17 cellular contexts compared by ENCODE assay signal in genomic region chr4:54110019-54110416, GRCh38. TPM values are rescaled to one million over a fixed set of nuclear protein-coding genes. Genes with fewer than 3 reads are reported as not detected.
DNase-seq lines count a peak whose midpoint lies in the region; ATAC-seq and TF ChIP-seq lines count a peak whose summit lies in the region.
"Had no signal": no experiment of that assay in that cellular context is flagged by ENCODE, and none has a peak within 500 bp of the region (broad histone marks: within the 10 kb centered on the region; RNA-seq: fewer than 3 reads in every experiment).

No MANE protein-coding gene starts in this region.

- H3K4me3 ChIP-seq in H7 (ENCODE audit: insufficient read depth, low read depth, low read length) (peak overlapping the region; percentile 30), iPS-15b (ENCODE audit: low read depth, low read length) (peak overlapping the region; percentile 46), osteoblast (ENCODE audit: insufficient read depth, low read length) (peak overlapping the region; percentile 33), HAP-1 (no peak overlapping the region)
- H3K4me3 ChIP-seq: body of pancreas, lung had no signal

- H3K36me3 Mint-ChIP-seq in activated T-helper 1 cell treated with anti-CD3 and anti-CD28 coated beads, Interleukin-12 subunit alpha, Interleukin-12 subunit beta, Interleukin-2, Interleukin-4 antibody, amounts not matched to agents 30 ng/mL and 10 ng/mL and 1 ng/mL, durations not matched to agents 14 hours and 24 hours and 36 hours (ENCODE audit: low read depth), result no peaks in the 10 kb centered on the region

- ATAC-seq in left colon (no peak), esophagus mucosa (no peak)
- ATAC-seq: body of pancreas had no signal

- no peaks in the 10 kb centered on the region for H4K20me1 ChIP-seq in osteoblast (ENCODE audit: insufficient read depth, low read length)

- peak overlapping the region; percentile 46 for H3K4me2 ChIP-seq in osteoblast (ENCODE audit: insufficient read depth, low read length)

- no peak for TF ChIP-seq CTCF in osteoblast (IDR thresholded peaks at IDR 0.05; ENCODE audit: extremely low read depth, low read depth, low read length)

- H3K4me1 Mint-ChIP-seq in activated T-helper 1 cell treated with anti-CD3 and anti-CD28 coated beads, Interleukin-12 subunit alpha, Interleukin-12 subunit beta, Interleukin-2, Interleukin-4 antibody, amounts not matched to agents 30 ng/mL and 10 ng/mL and 1 ng/mL, durations not matched to agents 14 hours and 24 hours and 36 hours (ENCODE audit: low read depth), result peaks cover 5% of the 10 kb centered on the region

- intact Hi-C loops in activated T-helper 1 cell treated with anti-CD3 and anti-CD28 coated beads, Interleukin-12 subunit alpha, Interleukin-12 subunit beta, Interleukin-2, Interleukin-4 antibody, amounts not matched to agents 30 ng/mL and 10 ng/mL and 1 ng/mL, durations not matched to agents 14 hours and 24 hours and 36 hours (cut with micrococcal nuclease), result no loop called here
- intact Hi-C loops in left colon (cut with DNase I, micrococcal nuclease), result no loop called here

- H3K27me3 ChIP-seq in H7 (ENCODE audit: control insufficient read depth, insufficient read depth, low read length) (peaks cover 56% of the 10 kb centered on the region), iPS-15b (ENCODE audit: control insufficient read depth, insufficient read depth, low read length) (peaks cover 70% of the 10 kb centered on the region), osteoblast (ENCODE audit: insufficient read depth, low read length) (peaks cover 20% of the 10 kb centered on the region), HAP-1 (ENCODE audit: low read depth) (no peaks in the 10 kb centered on the region; the same call in 1 of the 2 replicates)

- in situ Hi-C loops in HAP-1 (cut with MboI; ENCODE audit: low sequenced_read_pairs), result no loop called here

- H3K36me3 ChIP-seq in H7 (replicated peaks; ENCODE audit: control insufficient read depth, insufficient read depth, low read length) (no peaks in the 10 kb centered on the region), iPS-15b (ENCODE audit: control insufficient read depth, insufficient read depth, low read length) (no peaks in the 10 kb centered on the region), osteoblast (ENCODE audit: insufficient read depth, low read length) (no peaks in the 10 kb centered on the region), HAP-1 (replicated peaks) (no peaks in the 10 kb centered on the region)

- H3K4me1 ChIP-seq in iPS-15b (ENCODE audit: control insufficient read depth, insufficient read depth, low read length) (peaks cover 22% of the 10 kb centered on the region), osteoblast (ENCODE audit: insufficient read depth, low read length) (no peaks in the 10 kb centered on the region), HAP-1 (peaks cover 26% of the 10 kb centered on the region)

- peak overlapping the region; percentile 47 for H3K27ac Mint-ChIP-seq in activated T-helper 1 cell treated with anti-CD3 and anti-CD28 coated beads, Interleukin-12 subunit alpha, Interleukin-12 subunit beta, Interleukin-2, Interleukin-4 antibody, amounts not matched to agents 30 ng/mL and 10 ng/mL and 1 ng/mL, durations not matched to agents 14 hours and 24 hours and 36 hours

- peaks cover 64% of the 10 kb centered on the region for H3K27me3 Mint-ChIP-seq in activated T-helper 1 cell treated with anti-CD3 and anti-CD28 coated beads, Interleukin-12 subunit alpha, Interleukin-12 subunit beta, Interleukin-2, Interleukin-4 antibody, amounts not matched to agents 30 ng/mL and 10 ng/mL and 1 ng/mL, durations not matched to agents 14 hours and 24 hours and 36 hours (ENCODE audit: insufficient read depth)

- DNase-seq in H7, result no peak
- no peak for DNase-seq in activated T-helper 1 cell treated with anti-CD3 and anti-CD28 coated beads, Interleukin-12 subunit alpha, Interleukin-12 subunit beta, Interleukin-2, Interleukin-4 antibody, amounts not matched to agents 30 ng/mL and 10 ng/mL and 1 ng/mL, durations not matched to agents 14 hours and 24 hours and 36 hours (ENCODE audit: low spot score)
- no peak for DNase-seq in osteoblast (ENCODE audit: insufficient read length, low spot score, missing footprints)
- no peak for DNase-seq in HAP-1 (ENCODE audit: low spot score in 2 of 2)
- no peak for DNase-seq in left colon
- no peak for DNase-seq in kidney tubule cell (ENCODE audit: low spot score)
- DNase-seq: activated CD8-positive, alpha-beta memory T cell treated with anti-CD3 and anti-CD28 coated beads, Interleukin-2, amount 50 U/mL, for 4 hours; activated naive CD4-positive, alpha-beta T cell; body of pancreas; MM.1S; NCI-H2029 treated with DMSO at 0.1 percent for 48 hours; NCI-H524 had no signal

- peak overlapping the region; percentile 60 for H2AFZ ChIP-seq in osteoblast (ENCODE audit: low read length)

- peaks cover 5% of the 10 kb centered on the region for H3K9me3 Mint-ChIP-seq in activated T-helper 1 cell treated with anti-CD3 and anti-CD28 coated beads, Interleukin-12 subunit alpha, Interleukin-12 subunit beta, Interleukin-2, Interleukin-4 antibody, amounts not matched to agents 30 ng/mL and 10 ng/mL and 1 ng/mL, durations not matched to agents 14 hours and 24 hours and 36 hours

- no peak overlapping the region for H3K4me3 Mint-ChIP-seq in activated T-helper 1 cell treated with anti-CD3 and anti-CD28 coated beads, Interleukin-12 subunit alpha, Interleukin-12 subunit beta, Interleukin-2, Interleukin-4 antibody, amounts not matched to agents 30 ng/mL and 10 ng/mL and 1 ng/mL, durations not matched to agents 14 hours and 24 hours and 36 hours

- no peaks in the 10 kb centered on the region for H3K79me2 ChIP-seq in osteoblast (ENCODE audit: insufficient read depth, low read length)

- no peak overlapping the region for H3K27ac ChIP-seq in osteoblast (ENCODE audit: low read depth, low read length)
- H3K27ac ChIP-seq: body of pancreas had no signal

- no peak overlapping the region for H3K9ac ChIP-seq in iPS-15b (ENCODE audit: low read depth, low read length)

- H3K9me3 ChIP-seq in iPS-15b (ENCODE audit: control insufficient read depth, insufficient read depth, low read length) (no peaks in the 10 kb centered on the region), osteoblast (ENCODE audit: low read depth, low read length) (no peaks in the 10 kb centered on the region), HAP-1 (no peaks in the 10 kb centered on the region)
- H3K9me3 ChIP-seq: body of pancreas had no signal

RNA-seq across cellular contexts. Expression of gene GSX2, which starts 10.1 kb away (rescaled TPM):
- 0.07 and 1.4 TPM in 2 replicates for total RNA-seq in H7 (2014; rRNA removed; shearing (Covaris generic))
- total RNA-seq in activated T-helper 1 cell treated with anti-CD3 and anti-CD28 coated beads, Interleukin-12 subunit alpha, Interleukin-12 subunit beta, Interleukin-2, Interleukin-4 antibody, amounts not matched to agents 30 ng/mL and 10 ng/mL and 1 ng/mL, durations not matched to agents 14 hours and 24 hours and 36 hours, result not detected in 2 replicates
- not detected in 2 replicates for total RNA-seq in osteoblast
- not detected for total RNA-seq in left colon
- total RNA-seq in esophagus mucosa, result not detected
- total RNA-seq: body of pancreas, HT1080, lung, SK-MEL-5 had no signal

RNA-seq across cellular contexts. Expression of gene CHIC2, which starts 45.6 kb away (rescaled TPM):
- total RNA-seq in H7 (2014; rRNA removed; shearing (Covaris generic)), result 14.4 and 18.2 TPM in 2 replicates
- total RNA-seq in activated T-helper 1 cell treated with anti-CD3 and anti-CD28 coated beads, Interleukin-12 subunit alpha, Interleukin-12 subunit beta, Interleukin-2, Interleukin-4 antibody, amounts not matched to agents 30 ng/mL and 10 ng/mL and 1 ng/mL, durations not matched to agents 14 hours and 24 hours and 36 hours, result 19.1 and 20.3 TPM in 2 replicates
- total RNA-seq in osteoblast (66.6 and 73.1 TPM in 2 replicates), left colon (10 to 100 TPM; 19.2 to 21.2 TPM), esophagus mucosa (29.7 TPM)
